Comparison of ENCODE assay signal across 1 cellular context in genomic region chr18:3626927-3627240, GRCh38.
TF ChIP-seq lines count a peak whose summit lies in the region.

No MANE protein-coding gene starts in this region.

TF ChIP-seq in HCT116, 20 proteins besides CTCF, POLR2A, EP300 and RAD21:
- TF ChIP-seq TCF7L2 (IDR thresholded peaks at IDR 0.05; ENCODE audit: borderline replicate concordance, extremely low read depth, insufficient read depth, insufficient read length) (peak; percentile 62), JUND (IDR thresholded peaks at IDR 0.05) (no peak)
